13 cellular contexts compared by ENCODE assay signal in genomic region chr10:15211464-15211979, GRCh38. TPM values are rescaled to one million over a fixed set of nuclear protein-coding genes. Genes with fewer than 3 reads are reported as not detected.
DNase-seq lines count a peak whose midpoint lies in the region; ATAC-seq and TF ChIP-seq lines count a peak whose summit lies in the region.
"Had no signal": no experiment of that assay in that cellular context is flagged by ENCODE, and none has a peak within 500 bp of the region (broad histone marks: within the 10 kb centered on the region; RNA-seq: fewer than 3 reads in every experiment).

No MANE protein-coding gene starts in this region.

- H3K27ac ChIP-seq in SK-N-SH (ENCODE audit: low read depth in 2 of 2, low read length in 1 of 2) (peak overlapping the region in 1 of 2 experiments; percentile 54; a peak in 2 of 4 replicates), SJCRH30 (no peak overlapping the region), WERI-Rb-1 (no peak overlapping the region)
- H3K27ac ChIP-seq: 22Rv1, suprapubic skin had no signal

- no peaks in the 10 kb centered on the region; the same call in 1 of the 2 replicates for H3K79me2 ChIP-seq in SK-N-SH (ENCODE audit: insufficient read depth)

- ATAC-seq in SK-N-SH treated with all-trans-retinoic acid at 6 μM for 48 hours = no peak; the same call in 2 of the 3 replicates

- H3K4me2 ChIP-seq in SK-N-SH = no peak overlapping the region

- no peak overlapping the region for H3K9ac ChIP-seq in SK-N-SH

- DNase-seq in SK-N-SH (no peak), HK-2 (ENCODE audit: unreplicated experiment) (peak; percentile 35), astrocyte of the hippocampus (ENCODE audit: low read depth, low spot score) (peak; percentile 52), kidney tubule cell (ENCODE audit: low spot score) (peak; percentile 78), SJCRH30 (no peak), T-helper 9 cell (no peak), WERI-Rb-1 (no peak)
- DNase-seq: NCI-H1092 treated with DMSO at 0.1 percent for 48 hours, NCI-H524, SHP77 treated with DMSO at 0.1 percent for 48 hours had no signal

- H3K9me3 ChIP-seq in SK-N-SH (no peaks in the 10 kb centered on the region), SJCRH30 (replicated peaks) (no peaks in the 10 kb centered on the region), WERI-Rb-1 (ENCODE audit: severe bottlenecking) (no peaks in the 10 kb centered on the region)
- H3K9me3 ChIP-seq: suprapubic skin had no signal

- H3K4me3 ChIP-seq in SK-N-SH (ENCODE audit: low read depth in 2 of 2, low read length in 1 of 2) = no peak overlapping the region
- H3K4me3 ChIP-seq in SJCRH30 = no peak overlapping the region
- H3K4me3 ChIP-seq in WERI-Rb-1 (ENCODE audit: low read depth, low read length) = no peak overlapping the region
- H3K4me3 ChIP-seq: suprapubic skin had no signal

- peaks cover 2 to 6% of the 10 kb centered on the region in 2 experiments for H3K36me3 ChIP-seq in SK-N-SH (replicated peaks in 1 of 2; ENCODE audit: control insufficient read depth in 1 of 2, insufficient read depth in 2 of 2, low read length in 1 of 2)
- H3K36me3 ChIP-seq in SJCRH30 = no peaks in the 10 kb centered on the region; the same call in 1 of the 2 replicates
- H3K36me3 ChIP-seq in WERI-Rb-1 = no peaks in the 10 kb centered on the region

- no peak for TF ChIP-seq EP300 in SK-N-SH (IDR thresholded peaks at IDR 0.05; ENCODE audit: borderline replicate concordance in 1 of 2, low read depth in 1 of 2, low read length in 1 of 2)

- no peak for TF ChIP-seq RAD21 in SK-N-SH (IDR thresholded peaks at IDR 0.05; ENCODE audit: low read length)

- POLR2A ChIA-PET in SK-N-SH (lab: Yijun Ruan, JAX) = no interaction called here

- H3K27me3 ChIP-seq in SK-N-SH (ENCODE audit: insufficient read depth) (no peaks in the 10 kb centered on the region), SJCRH30 (no peaks in the 10 kb centered on the region), WERI-Rb-1 (ENCODE audit: insufficient read depth, low read depth, severe bottlenecking) (no peaks in the 10 kb centered on the region)
- H3K27me3 ChIP-seq: suprapubic skin had no signal

- 87% methylated on average over 6 of the region's 6 CpGs for WGBS in SK-N-SH (ENCODE audit: low lambda C conversion rate)

- peaks cover 13% of the 10 kb centered on the region for H3F3A ChIP-seq in SK-N-SH (replicated peaks; ENCODE audit: insufficient read depth)

- no peak for TF ChIP-seq CTCF in SK-N-SH (IDR thresholded peaks at IDR 0.05)
- no peak for TF ChIP-seq CTCF in WERI-Rb-1 (IDR thresholded peaks at IDR 0.05; ENCODE audit: low read depth, low read length)

- H3K4me1 ChIP-seq in SK-N-SH (ENCODE audit: control insufficient read depth in 1 of 2, insufficient read depth in 2 of 2, low read depth in 1 of 2, low read length in 1 of 2) (peaks cover 0 to 5% of the 10 kb centered on the region in 2 experiments; a peak in 1 of 4 replicates), SJCRH30 (no peaks in the 10 kb centered on the region)

- no peaks in the 10 kb centered on the region for H4K20me1 ChIP-seq in SK-N-SH (ENCODE audit: insufficient read depth)

- CTCF ChIA-PET in SK-N-SH (lab: Yijun Ruan, JAX) = interaction anchor here (0.6 to 2.0 kb wide), 5 partner anchors 8 to 214 kb away, joined by 3 to 7 read pairs (median 4); partner anchors contain the start of gene FAM171A1

- no peak overlapping the region for H2AFZ ChIP-seq in SK-N-SH (ENCODE audit: low read depth)

- no peaks in the 10 kb centered on the region for H3K9me2 ChIP-seq in SK-N-SH

TF ChIP-seq in SK-N-SH, 30 proteins besides CTCF, POLR2A, EP300 and RAD21:
- TF ChIP-seq, protein P1, sequence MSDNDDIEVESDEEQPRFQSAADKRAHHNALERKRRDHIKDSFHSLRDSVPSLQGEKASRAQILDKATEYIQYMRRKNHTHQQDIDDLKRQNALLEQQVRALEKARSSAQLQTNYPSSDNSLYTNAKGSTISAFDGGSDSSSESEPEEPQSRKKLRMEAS (IDR thresholded peaks at IDR 0.05; ENCODE audit: low read depth) = no peak
- TF ChIP-seq TCF12 (IDR thresholded peaks at IDR 0.05) (peak; percentile 17; the same call in 1 of the 2 replicates), POLR2AphosphoS5 (IDR thresholded peaks at IDR 0.05; ENCODE audit: low read depth, low read length) (no peak), FOSL2 (IDR thresholded peaks at IDR 0.05; ENCODE audit: borderline replicate concordance, low read depth) (peak; percentile 69)

TF ChIP-seq in SK-N-SH treated with all-trans-retinoic acid at 6 μM for 48 hours, 23 proteins besides CTCF, POLR2A, EP300 and RAD21:
- TF ChIP-seq, protein P2, sequence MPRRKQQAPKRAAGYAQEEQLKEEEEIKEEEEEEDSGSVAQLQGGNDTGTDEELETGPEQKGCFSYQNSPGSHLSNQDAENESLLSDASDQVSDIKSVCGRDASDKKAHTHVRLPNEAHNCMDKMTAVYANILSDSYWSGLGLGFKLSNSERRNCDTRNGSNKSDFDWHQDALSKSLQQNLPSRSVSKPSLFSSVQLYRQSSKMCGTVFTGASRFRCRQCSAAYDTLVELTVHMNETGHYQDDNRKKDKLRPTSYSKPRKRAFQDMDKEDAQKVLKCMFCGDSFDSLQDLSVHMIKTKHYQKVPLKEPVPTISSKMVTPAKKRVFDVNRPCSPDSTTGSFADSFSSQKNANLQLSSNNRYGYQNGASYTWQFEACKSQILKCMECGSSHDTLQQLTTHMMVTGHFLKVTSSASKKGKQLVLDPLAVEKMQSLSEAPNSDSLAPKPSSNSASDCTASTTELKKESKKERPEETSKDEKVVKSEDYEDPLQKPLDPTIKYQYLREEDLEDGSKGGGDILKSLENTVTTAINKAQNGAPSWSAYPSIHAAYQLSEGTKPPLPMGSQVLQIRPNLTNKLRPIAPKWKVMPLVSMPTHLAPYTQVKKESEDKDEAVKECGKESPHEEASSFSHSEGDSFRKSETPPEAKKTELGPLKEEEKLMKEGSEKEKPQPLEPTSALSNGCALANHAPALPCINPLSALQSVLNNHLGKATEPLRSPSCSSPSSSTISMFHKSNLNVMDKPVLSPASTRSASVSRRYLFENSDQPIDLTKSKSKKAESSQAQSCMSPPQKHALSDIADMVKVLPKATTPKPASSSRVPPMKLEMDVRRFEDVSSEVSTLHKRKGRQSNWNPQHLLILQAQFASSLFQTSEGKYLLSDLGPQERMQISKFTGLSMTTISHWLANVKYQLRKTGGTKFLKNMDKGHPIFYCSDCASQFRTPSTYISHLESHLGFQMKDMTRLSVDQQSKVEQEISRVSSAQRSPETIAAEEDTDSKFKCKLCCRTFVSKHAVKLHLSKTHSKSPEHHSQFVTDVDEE (CRISPR knock-in tag; IDR thresholded peaks at IDR 0.05) = no peak
- no peak for TF ChIP-seq PPARA (CRISPR knock-in tag; IDR thresholded peaks at IDR 0.05; ENCODE audit: borderline replicate concordance)

RNA-seq across cellular contexts. Expression of gene NMT2, which starts 43.0 kb away (rescaled TPM):
- 25.9 and 26.5 TPM in 2 replicates for polyA plus RNA-seq in SK-N-SH (2012; rRNA removed)
- polyA plus RNA-seq in SK-N-SH (2012; cell fraction: cytosol; rRNA removed) = 28.8 and 32.4 TPM in 2 replicates
- polyA plus RNA-seq in SK-N-SH (2012; cell fraction: nucleus; rRNA removed) = 38.5 and 52.3 TPM in 2 replicates
- 22.8 and 22.9 TPM in 2 replicates for total RNA-seq in SJCRH30 (2014; rRNA removed; shearing (Covaris generic))

Comparison
In these comparisons a context has a peak if more than half of its experiments do, and no peak if none do; other contexts are left out.
1. DNase-seq: peak in HK-2 (single experiment), astrocyte of the hippocampus (single experiment) and kidney tubule cell (single experiment); none in SK-N-SH (single experiment), SJCRH30 (0 of 2), T-helper 9 cell (single experiment) and WERI-Rb-1 (single experiment).